Comparison of ENCODE assay signal across 18 cellular contexts in the genomic region with DNA sequence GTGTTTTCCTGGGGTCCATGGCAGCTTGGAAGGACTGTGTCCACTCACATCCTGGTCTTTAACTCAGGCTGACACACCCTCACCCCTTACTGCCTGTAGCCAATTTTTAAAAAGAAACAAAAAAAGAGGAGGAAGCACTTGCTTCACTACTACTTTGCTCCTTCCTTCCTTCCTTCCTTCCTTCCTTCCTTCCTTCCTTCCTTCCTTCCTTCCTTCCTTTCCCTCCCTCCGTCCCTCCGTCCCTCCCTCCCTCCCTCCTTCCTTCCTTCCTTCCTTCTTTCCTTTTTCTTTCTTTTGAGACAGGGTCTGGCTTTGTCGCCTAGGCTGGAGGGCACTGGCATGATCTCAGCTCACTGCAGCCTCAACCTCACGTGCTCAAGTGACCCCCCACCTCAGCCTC.
"Had no signal": no experiment of that assay in that cellular context is flagged by ENCODE, and none has a peak within 500 bp of the region (broad histone marks: within the 10 kb centered on the region; RNA-seq: fewer than 3 reads in every experiment).

No MANE protein-coding gene starts in this region.

- H3K27ac ChIP-seq: body of pancreas, spleen, suprapubic skin had no signal

- H3K9me3 ChIP-seq: body of pancreas, mucosa of descending colon, spleen, suprapubic skin had no signal

- H3K36me3 ChIP-seq: spleen, suprapubic skin had no signal

- H3K4me3 ChIP-seq: body of pancreas, lung, mucosa of descending colon, spleen, suprapubic skin had no signal

- H3K27me3 ChIP-seq: body of pancreas, suprapubic skin had no signal

- ATAC-seq: activated CD8-positive, alpha-beta T cell treated with anti-CD3 and anti-CD28 coated beads, Interleukin-2, amount 10 ng/mL, durations not matched to agents 7 days and 5 days; activated T-cell treated with anti-CD3 and anti-CD28 coated beads, Interleukin-2, amount 50 U/mL, for 72 hours; body of pancreas; mucosa of descending colon; naive thymus-derived CD8-positive, alpha-beta T cell; right cardiac atrium had no signal

- DNase-seq: activated CD4-positive, alpha-beta T cell treated with anti-CD3 and anti-CD28 coated beads, Interleukin-2, amount 10 ng/mL, durations not matched to agents 24 days and 14 days; activated CD4-positive, CD25-positive, alpha-beta regulatory T cell; activated CD8-positive, alpha-beta memory T cell treated with anti-CD3 and anti-CD28 coated beads, Interleukin-2, amount 50 U/mL, for 4 hours; activated CD8-positive, alpha-beta T cell treated with anti-CD3 and anti-CD28 coated beads, Interleukin-2, amount 10 ng/mL, durations not matched to agents 7 days and 5 days; activated gamma-delta T cell; activated T-cell treated with anti-CD3 and anti-CD28 coated beads, Interleukin-2, amount 50 U/mL, for 72 hours; body of pancreas; central memory CD4-positive, alpha-beta T cell; cortex of kidney; effector memory CD4-positive, alpha-beta T cell; foreskin melanocyte; head of caudate nucleus; mucosa of descending colon; naive thymus-derived CD8-positive, alpha-beta T cell; right cardiac atrium; spleen had no signal
